In genomic region chr16:63982156-63982555, GRCh38 we compare ENCODE assay signal across 17 cellular contexts.
"Had no signal": no experiment of that assay in that cellular context is flagged by ENCODE, and none has a peak within 500 bp of the region (broad histone marks: within the 10 kb centered on the region; RNA-seq: fewer than 3 reads in every experiment).

No MANE protein-coding gene starts in this region.

- H3K27ac Mint-ChIP-seq: stimulated activated naive CD8-positive, alpha-beta T cell treated with anti-CD3 and anti-CD28 coated beads, Interleukin-15, Interleukin-2, amounts not matched to agents 100 ng/mL and 50 ng/mL, for 24 hours; T-helper 2 cell treated with Interferon-gamma antibody and Interleukin-4, amounts not matched to agents 5 μg/mL and 100 μg/mL, for 36 hours had no signal

- H3K9me3 ChIP-seq: esophagus squamous epithelium, lower lobe of right lung, psoas muscle, sigmoid colon, upper lobe of right lung had no signal

- H3K4me1 ChIP-seq: lower lobe of right lung, psoas muscle, sigmoid colon, upper lobe of right lung had no signal

- H3K4me3 ChIP-seq: esophagus squamous epithelium, lower lobe of right lung, psoas muscle, sigmoid colon, upper lobe of right lung had no signal

- H3K27me3 ChIP-seq: dorsolateral prefrontal cortex, esophagus squamous epithelium, sigmoid colon, upper lobe of right lung had no signal

- H3K36me3 ChIP-seq: esophagus squamous epithelium, lower lobe of right lung, sigmoid colon, upper lobe of right lung had no signal

- H3K27me3 Mint-ChIP-seq: stimulated activated naive CD8-positive, alpha-beta T cell treated with anti-CD3 and anti-CD28 coated beads, Interleukin-15, Interleukin-2, amounts not matched to agents 100 ng/mL and 50 ng/mL, for 24 hours had no signal

- H3K4me3 Mint-ChIP-seq: stimulated activated naive CD8-positive, alpha-beta T cell treated with anti-CD3 and anti-CD28 coated beads, Interleukin-15, Interleukin-2, amounts not matched to agents 100 ng/mL and 50 ng/mL, for 24 hours; T-helper 2 cell treated with Interferon-gamma antibody and Interleukin-4, amounts not matched to agents 5 μg/mL and 100 μg/mL, for 36 hours had no signal

- DNase-seq: activated CD4-positive, alpha-beta T cell treated with anti-CD3 and anti-CD28 coated beads, Interleukin-2, amount 50 U/mL, for 4 hours; activated CD4-positive, CD25-positive, alpha-beta regulatory T cell treated with anti-CD3 and anti-CD28 coated beads, Interleukin-2, amount 50 U/mL, for 72 hours; activated naive CD4-positive, alpha-beta T cell; aorta; dorsolateral prefrontal cortex; esophagus squamous epithelium; foreskin fibroblast; lower lobe of right lung; occipital lobe; psoas muscle; sigmoid colon; stimulated activated CD4-positive, alpha-beta T cell treated with anti-CD3 and anti-CD28 coated beads, Interleukin-12 subunit alpha, Interleukin-12 subunit beta, amount 100 ng/mL, for 4 hours; stimulated activated CD4-positive, alpha-beta T cell treated with anti-CD3 and anti-CD28 coated beads, Interleukin-4, amount 100 ng/mL, for 1 hour; stimulated activated CD8-positive, alpha-beta memory T cell treated with anti-CD3 and anti-CD28 coated beads, Interleukin-4, amount 100 ng/mL, for 48 hours; upper lobe of right lung had no signal

- ATAC-seq: lower lobe of right lung, psoas muscle had no signal

- H3K27ac ChIP-seq: dorsolateral prefrontal cortex, esophagus squamous epithelium, lower lobe of right lung, psoas muscle, sigmoid colon, upper lobe of right lung had no signal
